In the genomic region with DNA sequence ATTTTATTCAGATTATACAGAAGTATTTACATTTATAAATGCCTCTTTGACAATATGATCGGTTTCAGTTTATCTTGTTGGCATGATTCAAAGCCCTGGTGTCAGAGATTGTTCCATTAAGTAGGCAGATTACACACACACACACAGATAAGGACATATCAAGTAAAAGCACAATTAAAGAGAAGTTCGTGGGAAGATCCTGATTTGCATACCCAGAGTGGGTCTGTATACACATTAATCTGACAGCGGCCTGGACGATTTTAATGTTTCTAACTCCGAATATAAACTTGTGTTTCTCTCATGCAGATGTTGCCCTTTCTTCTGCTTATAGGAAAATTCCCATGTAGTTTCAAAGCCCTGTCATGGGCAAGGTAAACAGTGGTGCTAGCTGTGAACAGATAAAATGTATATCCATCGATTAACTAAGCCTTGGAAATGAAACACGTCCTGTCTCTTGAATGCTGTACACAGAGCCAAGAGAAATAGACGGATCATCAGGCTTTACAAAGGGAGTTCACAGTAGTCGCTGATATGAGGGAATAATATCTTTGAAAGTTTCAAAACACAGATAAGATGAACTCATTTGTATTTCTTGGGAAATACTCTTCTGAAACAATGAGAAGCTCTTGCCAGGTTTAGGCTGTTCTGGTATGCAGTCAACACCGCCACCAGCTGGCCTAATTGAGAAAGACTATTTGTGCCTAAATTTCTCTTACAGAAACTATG, we compare ENCODE assay signal across 8 cellular contexts.
DNase-seq lines count a peak whose midpoint lies in the region; ATAC-seq and TF ChIP-seq lines count a peak whose summit lies in the region.

No MANE protein-coding gene starts in this region.

- TF ChIP-seq EP300 in upper lobe of left lung (IDR thresholded peaks at IDR 0.05): no peak

- no peak for TF ChIP-seq POLR2A in upper lobe of left lung (IDR thresholded peaks at IDR 0.05)

- H3K36me3 ChIP-seq in PC-9 (ENCODE audit: low read depth) (no peaks in the 10 kb centered on the region), upper lobe of left lung (no peaks in the 10 kb centered on the region)

- no peak overlapping the region for H3K27ac ChIP-seq in PC-9
- H3K27ac ChIP-seq in upper lobe of left lung: no peak overlapping the region

- no peaks in the 10 kb centered on the region for H3K9me2 ChIP-seq in PC-9 (ENCODE audit: insufficient read depth)

- H3K9me3 ChIP-seq in PC-9 (ENCODE audit: insufficient read depth, low read depth): no peaks in the 10 kb centered on the region
- H3K9me3 ChIP-seq in upper lobe of left lung: no peaks in the 10 kb centered on the region

- no peaks in the 10 kb centered on the region for H3K79me2 ChIP-seq in PC-9 (ENCODE audit: low read depth)

- H3K4me3 ChIP-seq in PC-9 (no peak overlapping the region), upper lobe of left lung (no peak overlapping the region)

- H3K9me3 Mint-ChIP-seq in activated T-cell treated with anti-CD3 and anti-CD28 coated beads, Interleukin-2, amount 50 U/mL, for 72 hours: no peaks in the 10 kb centered on the region

- no peaks in the 10 kb centered on the region for H3F3A ChIP-seq in PC-9 (ENCODE audit: insufficient read depth, low read depth)

- DNase-seq in D341Med (ENCODE audit: low spot score): peak; percentile 70
- peak; percentile 13 for DNase-seq in HuH-7.5 (ENCODE audit: low spot score)
- peak; percentile 60 to 62 for DNase-seq in PC-9
- peak; percentile 47 to 59 for DNase-seq in activated T-cell treated with anti-CD3 and anti-CD28 coated beads, Interleukin-2, amount 50 U/mL, for 72 hours
- peak; percentile 74 for DNase-seq in fibroblast of the conjunctiva (ENCODE audit: low read depth)
- DNase-seq in nucleus accumbens (lab: John Stamatoyannopoulos, UW): peak in 41 of 56 donors; percentile 0 to 77 (median 16)
- peak in 1 of 2 donors; percentile 56 for DNase-seq in upper lobe of left lung

- no peaks in the 10 kb centered on the region for H3K4me1 Mint-ChIP-seq in activated T-cell treated with anti-CD3 and anti-CD28 coated beads, Interleukin-2, amount 50 U/mL, for 72 hours (ENCODE audit: low read depth)

- H3K27me3 Mint-ChIP-seq in activated T-cell treated with anti-CD3 and anti-CD28 coated beads, Interleukin-2, amount 50 U/mL, for 72 hours (ENCODE audit: low read depth): no peaks in the 10 kb centered on the region

- TF ChIP-seq CTCF in PC-9 (conservative IDR thresholded peaks at IDR 0.05) (peak; percentile 79), upper lobe of left lung (IDR thresholded peaks at IDR 0.05) (peak; percentile 52 to 79 (median 66))

- no peak overlapping the region for H3K27ac Mint-ChIP-seq in activated T-cell treated with anti-CD3 and anti-CD28 coated beads, Interleukin-2, amount 50 U/mL, for 72 hours

- H3K4me1 ChIP-seq in PC-9 (replicated peaks; ENCODE audit: insufficient read depth) (peaks cover 6% of the 10 kb centered on the region; the same call in 1 of the 2 replicates), upper lobe of left lung (peaks cover 0 to 4% (median 0%) of the 10 kb centered on the region in 4 donors)

- no TSS peak for BruUV-seq in PC-9 (replicated peaks; lab: Mats Ljungman, UMichigan)

- H3K4me3 Mint-ChIP-seq in activated T-cell treated with anti-CD3 and anti-CD28 coated beads, Interleukin-2, amount 50 U/mL, for 72 hours: no peak overlapping the region

- WGBS in upper lobe of left lung, 2 donors: 47 to 52% methylated on average over 10 of the region's 10 CpGs

- H3K36me3 Mint-ChIP-seq in activated T-cell treated with anti-CD3 and anti-CD28 coated beads, Interleukin-2, amount 50 U/mL, for 72 hours (ENCODE audit: insufficient read depth in 2 of 2): no peaks in the 10 kb centered on the region

- H4K20me1 ChIP-seq in PC-9 (ENCODE audit: insufficient read depth): no peaks in the 10 kb centered on the region

- intact Hi-C loops in PC-9 (cut with micrococcal nuclease; ENCODE audit: unreplicated experiment): loop anchor here (1.0 to 2.0 kb wide), 5 partner anchors 95 to 757 kb away; no protein-coding TSS in a partner anchor

- no peak overlapping the region for H2AFZ ChIP-seq in PC-9

- no peaks in the 10 kb centered on the region for H3K27me3 ChIP-seq in PC-9 (ENCODE audit: insufficient read depth, low read depth)
- H3K27me3 ChIP-seq in upper lobe of left lung: no peaks in the 10 kb centered on the region

- ATAC-seq in activated T-cell treated with anti-CD3 and anti-CD28 coated beads, Interleukin-2, amount 50 U/mL, for 72 hours (replicated peaks in 1 of 2): peak in 1 of 2 donors; percentile 41
- ATAC-seq in upper lobe of left lung (ENCODE audit: low FRiP score in 2 of 2): peak in 1 of 2 donors; percentile 86
- ATAC-seq in GM19463 (IDR thresholded peaks at IDR 0.05; ENCODE audit: unreplicated experiment): no peak

- POLR2A ChIA-PET in PC-9 (lab: Charles Lee; ENCODE audit: unreplicated experiment): interaction anchor here (0.6 kb wide), 1 partner anchor 189 kb away, joined by 3 read pairs; no protein-coding TSS in a partner anchor

- H3K4me2 ChIP-seq in PC-9: no peak overlapping the region

- CTCF ChIA-PET in PC-9 (lab: Charles Lee): interaction anchor here (0.5 to 1.9 kb wide), 6 partner anchors 80 to 747 kb away, joined by 3 to 14 read pairs (median 4); no protein-coding TSS in a partner anchor
